ENCODE assay signal across 7 cellular contexts in genomic region chr19:48363500-48363809, GRCh38. TPM values are rescaled to one million over a fixed set of nuclear protein-coding genes. Genes with fewer than 3 reads are reported as not detected.
DNase-seq lines count a peak whose midpoint lies in the region; ATAC-seq and TF ChIP-seq lines count a peak whose summit lies in the region.
"Had no signal": no experiment of that assay in that cellular context is flagged by ENCODE, and none has a peak within 500 bp of the region (broad histone marks: within the 10 kb centered on the region; RNA-seq: fewer than 3 reads in every experiment).

No MANE protein-coding gene starts in this region.

- no peaks in the 10 kb centered on the region for H3K36me3 Mint-ChIP-seq in natural killer cell

- H3K27me3 Mint-ChIP-seq in natural killer cell (ENCODE audit: low read depth in 2 of 2) = no peaks in the 10 kb centered on the region

- peak overlapping the region; percentile 90 to 99 for H3K27ac Mint-ChIP-seq in natural killer cell

- TF ChIP-seq CTCF in astrocyte of the spinal cord (IDR thresholded peaks at IDR 0.05; ENCODE audit: low read depth, low read length) (no peak), natural killer cell (IDR thresholded peaks at IDR 0.05) (no peak)

- peak; percentile 9 for ATAC-seq in HG02970 (IDR thresholded peaks at IDR 0.05; ENCODE audit: low FRiP score, unreplicated experiment)
- peak in 1 of 3 donors; percentile 0 for ATAC-seq in natural killer cell

- in situ Hi-C loops in astrocyte of the spinal cord (cut with HindIII; ENCODE audit: low sequenced_read_pairs) = no loop called here

- H3K4me3 Mint-ChIP-seq in natural killer cell = peak overlapping the region; percentile 90

- DNase-seq in astrocyte of the spinal cord (ENCODE audit: low read depth, low spot score) (no peak), natural killer cell (no peak), cerebellar cortex (ENCODE audit: low spot score) (no peak), RPMI8226 (no peak)

- no peaks in the 10 kb centered on the region for H3K9me3 Mint-ChIP-seq in natural killer cell

- intact Hi-C loops in natural killer cell (cut with micrococcal nuclease) = loop anchor here (1.0 to 5.0 kb wide), 3 partner anchors 31 to 56 kb away; a partner anchor contains a TSS

- peaks cover 14 to 23% of the 10 kb centered on the region in 2 donors for H3K4me1 Mint-ChIP-seq in natural killer cell

- H3K4me3 ChIP-seq in GM08714 (ENCODE audit: low read length) (peak overlapping the region; percentile 64), astrocyte of the spinal cord (ENCODE audit: low read depth, low read length) (peak overlapping the region; percentile 65)

RNA-seq across cellular contexts. Expression of gene TMEM143, which starts 0.3 kb away (rescaled TPM):
- total RNA-seq in natural killer cell = 10 to 100 TPM; 10.2 to 12.3 (median 11.1) TPM

RNA-seq across cellular contexts. Expression of gene SYNGR4, which starts 0.7 kb away (rescaled TPM):
- not detected for total RNA-seq in natural killer cell
- total RNA-seq: SK-MEL-5 had no signal

RNA-seq across cellular contexts. Expression of gene KDELR1, which starts 27.9 kb away (rescaled TPM):
- total RNA-seq in natural killer cell = 10 to 100 TPM; 41.5 to 47.5 (median 46.0) TPM

RNA-seq across cellular contexts. Expression of gene GRIN2D, which starts 30.0 kb away (rescaled TPM):
- under 1 TPM; 0.05 to 0.28 (median 0.07) TPM for total RNA-seq in natural killer cell
- total RNA-seq: SK-MEL-5 had no signal

RNA-seq across cellular contexts. Expression of gene EMP3, which starts 38.1 kb away (rescaled TPM):
- 100 to 1,000 TPM; 284 to 342 (median 334) TPM for total RNA-seq in natural killer cell
